1 cellular context compared by ENCODE assay signal in genomic region chr2:207236156-207236935, GRCh38.
TF ChIP-seq lines count a peak whose summit lies in the region.

No MANE protein-coding gene starts in this region.

TF ChIP-seq in HepG2, 621 proteins besides CTCF, POLR2A, EP300 and RAD21 (continued from another document):
- TF ChIP-seq, protein P1, sequence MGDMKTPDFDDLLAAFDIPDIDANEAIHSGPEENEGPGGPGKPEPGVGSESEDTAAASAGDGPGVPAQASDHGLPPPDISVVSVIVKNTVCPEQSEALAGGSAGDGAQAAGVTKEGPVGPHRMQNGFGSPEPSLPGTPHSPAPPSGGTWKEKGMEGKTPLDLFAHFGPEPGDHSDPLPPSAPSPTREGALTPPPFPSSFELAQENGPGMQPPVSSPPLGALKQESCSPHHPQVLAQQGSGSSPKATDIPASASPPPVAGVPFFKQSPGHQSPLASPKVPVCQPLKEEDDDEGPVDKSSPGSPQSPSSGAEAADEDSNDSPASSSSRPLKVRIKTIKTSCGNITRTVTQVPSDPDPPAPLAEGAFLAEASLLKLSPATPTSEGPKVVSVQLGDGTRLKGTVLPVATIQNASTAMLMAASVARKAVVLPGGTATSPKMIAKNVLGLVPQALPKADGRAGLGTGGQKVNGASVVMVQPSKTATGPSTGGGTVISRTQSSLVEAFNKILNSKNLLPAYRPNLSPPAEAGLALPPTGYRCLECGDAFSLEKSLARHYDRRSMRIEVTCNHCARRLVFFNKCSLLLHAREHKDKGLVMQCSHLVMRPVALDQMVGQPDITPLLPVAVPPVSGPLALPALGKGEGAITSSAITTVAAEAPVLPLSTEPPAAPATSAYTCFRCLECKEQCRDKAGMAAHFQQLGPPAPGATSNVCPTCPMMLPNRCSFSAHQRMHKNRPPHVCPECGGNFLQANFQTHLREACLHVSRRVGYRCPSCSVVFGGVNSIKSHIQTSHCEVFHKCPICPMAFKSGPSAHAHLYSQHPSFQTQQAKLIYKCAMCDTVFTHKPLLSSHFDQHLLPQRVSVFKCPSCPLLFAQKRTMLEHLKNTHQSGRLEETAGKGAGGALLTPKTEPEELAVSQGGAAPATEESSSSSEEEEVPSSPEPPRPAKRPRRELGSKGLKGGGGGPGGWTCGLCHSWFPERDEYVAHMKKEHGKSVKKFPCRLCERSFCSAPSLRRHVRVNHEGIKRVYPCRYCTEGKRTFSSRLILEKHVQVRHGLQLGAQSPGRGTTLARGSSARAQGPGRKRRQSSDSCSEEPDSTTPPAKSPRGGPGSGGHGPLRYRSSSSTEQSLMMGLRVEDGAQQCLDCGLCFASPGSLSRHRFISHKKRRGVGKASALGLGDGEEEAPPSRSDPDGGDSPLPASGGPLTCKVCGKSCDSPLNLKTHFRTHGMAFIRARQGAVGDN (CRISPR knock-in tag; IDR thresholded peaks at IDR 0.05): no peak
- TF ChIP-seq BRF2 (CRISPR knock-in tag; IDR thresholded peaks at IDR 0.05): no peak
TF ChIP-seq in HepG2: peak in this region for 0.
